Comparison of ENCODE assay signal across 16 cellular contexts in genomic region chr14:96508900-96509299, GRCh38. TPM values are rescaled to one million over a fixed set of nuclear protein-coding genes. Genes with fewer than 3 reads are reported as not detected.
A peak's percentile ranks its signal among the peaks of the same experiment; 100 is the strongest.
DNase-seq lines count a peak whose midpoint lies in the region; ATAC-seq and TF ChIP-seq lines count a peak whose summit lies in the region.
"Had no signal": no experiment of that assay in that cellular context is flagged by ENCODE, and none has a peak within 500 bp of the region (broad histone marks: within the 10 kb centered on the region; RNA-seq: fewer than 3 reads in every experiment).

No MANE protein-coding gene starts in this region.

- no peak for DNase-seq in activated naive CD8-positive, alpha-beta T cell treated with anti-CD3 and anti-CD28 coated beads for 36 hours
- peak; percentile 12 for DNase-seq in LHCN-M2 (ENCODE audit: low read depth)
- peak; percentile 11 for DNase-seq in brain microvascular endothelial cell
- peak; percentile 49 for DNase-seq in osteoblast (ENCODE audit: insufficient read length, low spot score, missing footprints)
- DNase-seq in NCI-H2196 (lab: John Stamatoyannopoulos, UW; ENCODE audit: unreplicated experiment), result no peak
- DNase-seq in stomach, result no peak
- DNase-seq: activated effector memory CD4-positive, alpha-beta T cell treated with Interleukin-2 at 50 U/mL for 16 hours; DMS153; effector memory CD4-positive, alpha-beta T cell; immature natural killer cell; KBM-7; NCI-H1694 treated with DMSO at 0.1 percent for 48 hours; NCI-H526; stimulated activated CD4-positive, alpha-beta T cell treated with anti-CD3 and anti-CD28 coated beads, Interleukin-12 subunit alpha, Interleukin-12 subunit beta, amount 100 ng/mL, for 4 hours had no signal

- H4K20me1 ChIP-seq in osteoblast (ENCODE audit: insufficient read depth, low read length), result peaks cover 87% of the 10 kb centered on the region

- peaks cover 98% of the 10 kb centered on the region for H3K79me2 ChIP-seq in osteoblast (ENCODE audit: insufficient read depth, low read length)

- no peaks in the 10 kb centered on the region for H3K9me3 ChIP-seq in osteoblast (ENCODE audit: low read depth, low read length)
- no peaks in the 10 kb centered on the region for H3K9me3 ChIP-seq in stomach

- peak overlapping the region; percentile 40 for H3K4me3 Mint-ChIP-seq in activated naive CD8-positive, alpha-beta T cell
- no peak overlapping the region for H3K4me3 Mint-ChIP-seq in activated naive CD8-positive, alpha-beta T cell treated with anti-CD3 and anti-CD28 coated beads for 36 hours

- TF ChIP-seq CTCF in brain microvascular endothelial cell (IDR thresholded peaks at IDR 0.05; ENCODE audit: low read depth, low read length, missing control alignments) (no peak), osteoblast (IDR thresholded peaks at IDR 0.05; ENCODE audit: extremely low read depth, low read depth, low read length) (no peak), stomach (IDR thresholded peaks at IDR 0.05) (no peak)

- H3K4me2 ChIP-seq in osteoblast (ENCODE audit: insufficient read depth, low read length), result no peak overlapping the region

- H3K4me3 ChIP-seq in brain microvascular endothelial cell (ENCODE audit: low read depth, low read length), result no peak overlapping the region
- H3K4me3 ChIP-seq in osteoblast (ENCODE audit: insufficient read depth, low read length), result no peak overlapping the region
- H3K4me3 ChIP-seq in stomach, result no peak overlapping the region

- no peak for TF ChIP-seq EP300 in stomach (IDR thresholded peaks at IDR 0.05)

- intact Hi-C loops in stomach (cut with DNase I; ENCODE audit: low total_unique reads), result no loop called here

- H3K36me3 ChIP-seq in brain microvascular endothelial cell (replicated peaks) (no peaks in the 10 kb centered on the region), osteoblast (ENCODE audit: insufficient read depth, low read length) (no peaks in the 10 kb centered on the region), stomach (no peaks in the 10 kb centered on the region)

- no peaks in the 10 kb centered on the region for H3K27me3 Mint-ChIP-seq in activated naive CD8-positive, alpha-beta T cell
- H3K27me3 Mint-ChIP-seq in activated naive CD8-positive, alpha-beta T cell treated with anti-CD3 and anti-CD28 coated beads for 36 hours, result no peaks in the 10 kb centered on the region

- no peak for ATAC-seq in HG02970 (IDR thresholded peaks at IDR 0.05; ENCODE audit: low FRiP score, unreplicated experiment)

- WGBS in stomach, 5 donors, result 78 to 95% (median 89%) methylated on average over 5 of the region's 5 CpGs

- H3K4me1 ChIP-seq in osteoblast (ENCODE audit: insufficient read depth, low read length), result peaks cover under 1% of the 10 kb centered on the region
- peaks cover 59 to 97% (median 78%) of the 10 kb centered on the region in 4 donors for H3K4me1 ChIP-seq in stomach

- no peak overlapping the region for H3K27ac ChIP-seq in brain microvascular endothelial cell
- no peak overlapping the region for H3K27ac ChIP-seq in osteoblast (ENCODE audit: low read depth, low read length)
- no peak overlapping the region for H3K27ac ChIP-seq in stomach

- in situ Hi-C loops in brain microvascular endothelial cell (cut with HindIII; ENCODE audit: low pct_ligation_motif_present, low sequenced_read_pairs), result no loop called here

- no peaks in the 10 kb centered on the region for H3K9me3 Mint-ChIP-seq in activated naive CD8-positive, alpha-beta T cell (ENCODE audit: low read depth)
- no peaks in the 10 kb centered on the region for H3K9me3 Mint-ChIP-seq in activated naive CD8-positive, alpha-beta T cell treated with anti-CD3 and anti-CD28 coated beads for 36 hours
- H3K9me3 Mint-ChIP-seq: immature natural killer cell had no signal

- H3K27me3 ChIP-seq in brain microvascular endothelial cell (replicated peaks) (no peaks in the 10 kb centered on the region), osteoblast (ENCODE audit: insufficient read depth, low read length) (no peaks in the 10 kb centered on the region), stomach (no peaks in the 10 kb centered on the region)

- H2AFZ ChIP-seq in osteoblast (ENCODE audit: low read length), result no peak overlapping the region

- TF ChIP-seq POLR2A in stomach (IDR thresholded peaks at IDR 0.05), result no peak

- peaks cover 6% of the 10 kb centered on the region for H3K36me3 Mint-ChIP-seq in activated naive CD8-positive, alpha-beta T cell
- peaks cover 23% of the 10 kb centered on the region for H3K36me3 Mint-ChIP-seq in activated naive CD8-positive, alpha-beta T cell treated with anti-CD3 and anti-CD28 coated beads for 36 hours
- H3K36me3 Mint-ChIP-seq: immature natural killer cell had no signal

- peaks cover 90% of the 10 kb centered on the region for H3K4me1 Mint-ChIP-seq in activated naive CD8-positive, alpha-beta T cell (ENCODE audit: low read depth)
- peaks cover 77% of the 10 kb centered on the region for H3K4me1 Mint-ChIP-seq in activated naive CD8-positive, alpha-beta T cell treated with anti-CD3 and anti-CD28 coated beads for 36 hours

- H3K27ac Mint-ChIP-seq in activated naive CD8-positive, alpha-beta T cell, result no peak overlapping the region
- H3K27ac Mint-ChIP-seq in activated naive CD8-positive, alpha-beta T cell treated with anti-CD3 and anti-CD28 coated beads for 36 hours, result no peak overlapping the region

RNA-seq across cellular contexts. Expression of gene PAPOLA, which starts 6.7 kb away (rescaled TPM):
- 100 to 1,000 TPM; 192 to 193 TPM for total RNA-seq in activated naive CD8-positive, alpha-beta T cell treated with anti-CD3 and anti-CD28 coated beads for 36 hours
- 56.6 and 77.0 TPM in 2 replicates for total RNA-seq in LHCN-M2 (2014; rRNA removed)
- 42.1 TPM for polyA plus RNA-seq in LHCN-M2 (2012)
- 106 TPM in 2 replicates for total RNA-seq in osteoblast
- total RNA-seq in stomach, result 100 to 1,000 TPM in 4 of 5 donors, 10 to 100 TPM in 1; 85.2 to 317 (median 170) TPM
- 100 to 1,000 TPM in 1 of 3 donors, 10 to 100 TPM in 2; 60.9 to 101 (median 65.2) TPM for polyA plus RNA-seq in stomach

Comparison
In these comparisons a context has a peak if more than half of its experiments do, and no peak if none do; other contexts are left out.
1. DNase-seq: peak in LHCN-M2 (single experiment), brain microvascular endothelial cell (single experiment) and osteoblast (single experiment); none in activated naive CD8-positive, alpha-beta T cell treated with anti-CD3 and anti-CD28 coated beads for 36 hours (single experiment), NCI-H2196 (single experiment) and stomach (single experiment).